In genomic region chr18:37270046-37270665, GRCh38 we compare ENCODE assay signal across 8 cellular contexts.
DNase-seq lines count a peak whose midpoint lies in the region; ATAC-seq and TF ChIP-seq lines count a peak whose summit lies in the region.

No MANE protein-coding gene starts in this region.

- H3K36me3 ChIP-seq in adipocyte (ENCODE audit: control insufficient read depth, insufficient read depth, low read length, severe bottlenecking): no peaks in the 10 kb centered on the region
- H3K36me3 ChIP-seq in left lung: no peaks in the 10 kb centered on the region
- no peaks in the 10 kb centered on the region for H3K36me3 ChIP-seq in ascending aorta

- in situ Hi-C loops in KBM-7 (cut with MboI; ENCODE audit: low pct_unique_long_range_greater_than_20kb, low sequenced_read_pairs): no loop called here

- H3K4me3 ChIP-seq in adipocyte (ENCODE audit: low read length): no peak overlapping the region
- no peak overlapping the region for H3K4me3 ChIP-seq in left lung
- H3K4me3 ChIP-seq in ascending aorta: no peak overlapping the region

- H3K4me1 ChIP-seq in adipocyte (ENCODE audit: control insufficient read depth, insufficient read depth, low read length): no peaks in the 10 kb centered on the region
- H3K4me1 ChIP-seq in left lung: no peaks in the 10 kb centered on the region
- H3K4me1 ChIP-seq in ascending aorta: no peaks in the 10 kb centered on the region

- intact Hi-C loops in left lung (cut with DNase I) (no loop called here), ascending aorta (cut with DNase I) (no loop called here)

- H3K9ac ChIP-seq in adipocyte (ENCODE audit: low read length): no peak overlapping the region

- H3K9me3 ChIP-seq in adipocyte (ENCODE audit: control insufficient read depth, low read length) (no peaks in the 10 kb centered on the region), left lung (no peaks in the 10 kb centered on the region), ascending aorta (no peaks in the 10 kb centered on the region)

- ATAC-seq in left lung (peak; percentile 92), HG03571 (IDR thresholded peaks at IDR 0.05; ENCODE audit: unreplicated experiment) (no peak)

- no peak overlapping the region for H3K27ac ChIP-seq in left lung
- no peak overlapping the region for H3K27ac ChIP-seq in ascending aorta

- DNase-seq in CD1c-positive myeloid dendritic cell (ENCODE audit: extremely low spot score) (peak; percentile 40), KBM-7 (peak; percentile 53), adipocyte (ENCODE audit: low read depth) (peak; percentile 82), left lung (peak in 1 of 2 donors; percentile 31), NCI-H1436 treated with DMSO at 0.1 percent for 48 hours (lab: John Stamatoyannopoulos, UW) (no peak), NCI-H2081 treated with DMSO at 0.1 percent for 48 hours (lab: John Stamatoyannopoulos, UW) (no peak), ascending aorta (ENCODE audit: low spot score in 2 of 2) (no peak)

- peaks cover 48% of the 10 kb centered on the region for H3K27me3 ChIP-seq in adipocyte (replicated peaks; ENCODE audit: control insufficient read depth, insufficient read depth, low read length)
- peaks cover 18 to 57% of the 10 kb centered on the region in 2 donors for H3K27me3 ChIP-seq in left lung
- no peaks in the 10 kb centered on the region for H3K27me3 ChIP-seq in ascending aorta

- TF ChIP-seq CTCF in left lung (IDR thresholded peaks at IDR 0.05) (no peak), ascending aorta (IDR thresholded peaks at IDR 0.05) (no peak)

Comparison
In these comparisons a context has a peak if more than half of its experiments do, and no peak if none do; other contexts are left out.
1. DNase-seq: peak in CD1c-positive myeloid dendritic cell (single experiment), KBM-7 (single experiment) and adipocyte (single experiment); none in NCI-H1436 treated with DMSO at 0.1 percent for 48 hours (single experiment), NCI-H2081 treated with DMSO at 0.1 percent for 48 hours (single experiment) and ascending aorta (0 of 2).